In genomic region chr22:42369250-42370041, GRCh38 we compare ENCODE assay signal across 8 cellular contexts.
DNase-seq lines count a peak whose midpoint lies in the region; ATAC-seq and TF ChIP-seq lines count a peak whose summit lies in the region.

No MANE protein-coding gene starts in this region.

- peaks cover 58% of the 10 kb centered on the region for H3K4me1 Mint-ChIP-seq in WTC11

- peak overlapping the region; percentile 87 for H3K4me2 ChIP-seq in smooth muscle cell

- no peaks in the 10 kb centered on the region for H3K9me3 ChIP-seq in smooth muscle cell (replicated peaks; ENCODE audit: low read depth)

- H3K4me3 Mint-ChIP-seq in WTC11: peak overlapping the region; percentile 86

- peaks cover 18% of the 10 kb centered on the region for H3K27me3 ChIP-seq in ACC112 (ENCODE audit: insufficient read depth, low read length)
- H3K27me3 ChIP-seq in smooth muscle cell (ENCODE audit: low read depth): peaks cover 18% of the 10 kb centered on the region

- no peak overlapping the region for H3K27ac ChIP-seq in ACC112 (ENCODE audit: low read depth, low read length)
- H3K27ac ChIP-seq in caudate nucleus (ENCODE audit: low read depth, low read length): peak overlapping the region; percentile 38
- no peak overlapping the region for H3K27ac ChIP-seq in smooth muscle cell (ENCODE audit: low read depth)

- H3F3A ChIP-seq in smooth muscle cell (ENCODE audit: low read depth): peaks cover 14% of the 10 kb centered on the region

- CTCF ChIA-PET in WTC11 (lab: Charles Lee): interaction anchor here (0.6 to 4.2 kb wide), 14 partner anchors 9 to 279 kb away, joined by 3 to 29 read pairs (median 6); partner anchors contain the start of gene NDUFA6

- no peak for TF ChIP-seq CTCF in WTC11 (IDR thresholded peaks at IDR 0.05)
- TF ChIP-seq CTCF in smooth muscle cell (IDR thresholded peaks at IDR 0.05; ENCODE audit: borderline replicate concordance, insufficient read depth, poor library complexity, severe bottlenecking): no peak

- peak overlapping the region; percentile 95 for H3K27ac Mint-ChIP-seq in WTC11

- H3K36me3 ChIP-seq in ACC112 (ENCODE audit: insufficient read depth, low read length) (no peaks in the 10 kb centered on the region), smooth muscle cell (ENCODE audit: low read depth) (no peaks in the 10 kb centered on the region)

- peak overlapping the region; percentile 95 for H2AFZ ChIP-seq in ACC112 (ENCODE audit: low read length, unreplicated experiment)
- H2AFZ ChIP-seq in smooth muscle cell (ENCODE audit: low read depth): peak overlapping the region; percentile 79

- H4K20me1 ChIP-seq in smooth muscle cell (ENCODE audit: low read depth): no peaks in the 10 kb centered on the region

- no peaks in the 10 kb centered on the region for H3K9me3 Mint-ChIP-seq in WTC11

- no peaks in the 10 kb centered on the region for H3K36me3 Mint-ChIP-seq in WTC11

- no peaks in the 10 kb centered on the region for H3K79me2 ChIP-seq in ACC112 (ENCODE audit: control insufficient read depth, insufficient read depth, low read length, unreplicated experiment)
- H3K79me2 ChIP-seq in smooth muscle cell (ENCODE audit: low read depth): no peaks in the 10 kb centered on the region

- peak; percentile 84 for ATAC-seq in GM18861 (IDR thresholded peaks at IDR 0.05; ENCODE audit: unreplicated experiment)
- ATAC-seq in HG03066 (IDR thresholded peaks at IDR 0.05; ENCODE audit: low read depth, unreplicated experiment): peak; percentile 96
- ATAC-seq in WTC11: peak; percentile 86

- H3K4me1 ChIP-seq in ACC112 (ENCODE audit: control insufficient read depth, insufficient read depth, low read length, unreplicated experiment): peaks cover 4% of the 10 kb centered on the region
- peaks cover 27% of the 10 kb centered on the region for H3K4me1 ChIP-seq in smooth muscle cell (ENCODE audit: low read depth)

- POLR2A ChIA-PET in WTC11 (lab: Charles Lee): interaction anchor here (1.3 to 1.5 kb wide), 3 partner anchors 10 to 18 kb away, joined by 3 read pairs; no protein-coding TSS in a partner anchor

- 11% methylated on average over 35 of the region's 42 CpGs for WGBS in smooth muscle cell (ENCODE audit: low lambda C conversion rate)

- DNase-seq in NCI-H2171 (lab: John Stamatoyannopoulos, UW) (peak; percentile 88), WTC11 (ENCODE audit: low spot score) (peak; percentile 92), caudate nucleus (lab: John Stamatoyannopoulos, UW) (peak; percentile 21 to 96 (median 89)), inferior parietal cortex (ENCODE audit: extremely low spot score) (peak; percentile 96), smooth muscle cell (lab: John Stamatoyannopoulos, UW; ENCODE audit: unreplicated experiment) (peak; percentile 69)

- no peaks in the 10 kb centered on the region; the same call in 1 of the 2 replicates for H3K27me3 Mint-ChIP-seq in WTC11 (ENCODE audit: low read depth)

- no peak overlapping the region for H3K9ac ChIP-seq in smooth muscle cell (ENCODE audit: low read depth)

- H3K4me3 ChIP-seq in ACC112 (ENCODE audit: low read depth, low read length) (peak overlapping the region; percentile 80), smooth muscle cell (peak overlapping the region; percentile 78)

TF ChIP-seq in WTC11, 78 proteins besides CTCF, POLR2A, EP300 and RAD21 (continues in another document):
- peak; percentile 58 for TF ChIP-seq NFYB (CRISPR knock-in tag; conservative IDR thresholded peaks at IDR 0.05; ENCODE audit: low read depth)
- TF ChIP-seq ZNF232 (CRISPR knock-in tag; IDR thresholded peaks at IDR 0.05): no peak
- 0 out of 2 replicates have a peak, but pooled peaks have one; percentile 32 for TF ChIP-seq ZBTB21 (CRISPR knock-in tag; IDR thresholded peaks at IDR 0.05; ENCODE audit: borderline replicate concordance)
- TF ChIP-seq ERG (CRISPR knock-in tag; IDR thresholded peaks at IDR 0.05): no peak
- no peak for TF ChIP-seq ELF4 (CRISPR knock-in tag; IDR thresholded peaks at IDR 0.05; ENCODE audit: low read depth)
- TF ChIP-seq SP1 (CRISPR knock-in tag; conservative IDR thresholded peaks at IDR 0.05): peak; percentile 87
- TF ChIP-seq CREM (CRISPR knock-in tag; IDR thresholded peaks at IDR 0.05): no peak
- no peak for TF ChIP-seq FOXJ3 (CRISPR knock-in tag; IDR thresholded peaks at IDR 0.05; ENCODE audit: borderline replicate concordance)
- no peak for TF ChIP-seq NR3C1 (CRISPR knock-in tag; conservative IDR thresholded peaks at IDR 0.05; ENCODE audit: low read depth)
- no peak for TF ChIP-seq ZMAT4 (CRISPR knock-in tag; IDR thresholded peaks at IDR 0.05)
- 0 out of 2 replicates have a peak, but pooled peaks have one; percentile 28 for TF ChIP-seq CBFB (CRISPR knock-in tag; IDR thresholded peaks at IDR 0.05; ENCODE audit: low read depth)
- TF ChIP-seq ZBTB43 (CRISPR knock-in tag; IDR thresholded peaks at IDR 0.05): no peak
- TF ChIP-seq ZNF263 (CRISPR knock-in tag; IDR thresholded peaks at IDR 0.05; ENCODE audit: low read depth): no peak
- no peak for TF ChIP-seq ZNF317 (CRISPR knock-in tag; IDR thresholded peaks at IDR 0.05; ENCODE audit: borderline replicate concordance, low read depth)
- TF ChIP-seq E2F1 (CRISPR knock-in tag; IDR thresholded peaks at IDR 0.05): no peak
- TF ChIP-seq USF2 (CRISPR knock-in tag; IDR thresholded peaks at IDR 0.05): peak; percentile 75
- no peak for TF ChIP-seq JAZF1 (CRISPR knock-in tag; IDR thresholded peaks at IDR 0.05)
- no peak for TF ChIP-seq HMGXB4 (CRISPR knock-in tag; IDR thresholded peaks at IDR 0.05)
- TF ChIP-seq IRF1 (CRISPR knock-in tag; IDR thresholded peaks at IDR 0.05): no peak
- TF ChIP-seq MYBL2 (CRISPR knock-in tag; IDR thresholded peaks at IDR 0.05): no peak
- no peak for TF ChIP-seq PRRX2 (CRISPR knock-in tag; IDR thresholded peaks at IDR 0.05)
